In genomic region chr6:150189176-150189575, GRCh38 we compare ENCODE assay signal across 2 cellular contexts.
TF ChIP-seq lines count a peak whose summit lies in the region.

No MANE protein-coding gene starts in this region.

TF ChIP-seq in HCT116, 20 proteins besides CTCF, POLR2A, EP300 and RAD21 (continued from another document):
- TF ChIP-seq ZBTB33 (IDR thresholded peaks at IDR 0.05; ENCODE audit: extremely low read depth, insufficient replicate concordance, low read length) (no peak), SP1 (IDR thresholded peaks at IDR 0.05; ENCODE audit: low read depth) (no peak), ATF3 (IDR thresholded peaks at IDR 0.05) (no peak), MAX (IDR thresholded peaks at IDR 0.05) (no peak)

TF ChIP-seq in SK-N-SH, 30 proteins besides CTCF, POLR2A, EP300 and RAD21 (continued from another document):
- TF ChIP-seq REST (IDR thresholded peaks at IDR 0.05; ENCODE audit: low read depth, low read length) = no peak
- TF ChIP-seq ZBTB33 (IDR thresholded peaks at IDR 0.05; ENCODE audit: borderline replicate concordance, low read depth) = no peak
- no peak for TF ChIP-seq SMC3 (IDR thresholded peaks at IDR 0.05; ENCODE audit: low read depth, low read length)
- no peak for TF ChIP-seq RFX5 (IDR thresholded peaks at IDR 0.05; ENCODE audit: low read length)
- no peak for TF ChIP-seq NRF1 (IDR thresholded peaks at IDR 0.05; ENCODE audit: low read depth, low read length)
- no peak for TF ChIP-seq FOSL2 (IDR thresholded peaks at IDR 0.05; ENCODE audit: borderline replicate concordance, low read depth)
- TF ChIP-seq ELF1 (IDR thresholded peaks at IDR 0.05) = no peak
- no peak for TF ChIP-seq TEAD4 (IDR thresholded peaks at IDR 0.05; ENCODE audit: borderline replicate concordance, insufficient read depth)
- TF ChIP-seq PBX3 (IDR thresholded peaks at IDR 0.05) = no peak
- no peak for TF ChIP-seq USF1 (IDR thresholded peaks at IDR 0.05; ENCODE audit: borderline replicate concordance, low read depth)
- TF ChIP-seq TCF12 (IDR thresholded peaks at IDR 0.05) = no peak
- TF ChIP-seq GABPA (IDR thresholded peaks at IDR 0.05; ENCODE audit: low read depth) = no peak
- no peak for TF ChIP-seq USF2 (IDR thresholded peaks at IDR 0.05; ENCODE audit: borderline replicate concordance, low read depth, low read length)
